23 cellular contexts compared by ENCODE assay signal in the genomic region with DNA sequence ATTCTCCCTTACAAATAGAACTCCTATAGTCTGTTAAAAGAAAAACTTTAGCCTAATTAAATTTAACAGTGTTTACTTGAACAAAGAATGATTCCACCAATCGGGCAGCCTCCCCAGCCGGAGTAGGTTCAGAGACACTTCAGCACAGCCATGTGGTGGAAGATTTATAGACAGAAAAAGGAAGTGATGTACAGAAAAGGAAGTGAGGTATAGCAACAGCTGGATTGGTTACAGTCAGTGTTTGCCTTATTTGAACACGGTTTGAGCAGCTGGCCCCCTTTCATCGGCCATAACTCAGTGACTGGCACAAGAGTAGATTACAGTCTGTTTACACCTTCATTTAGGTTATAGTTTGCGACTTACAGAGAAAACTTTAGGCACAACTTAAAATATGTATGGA. TPM values are rescaled to one million over a fixed set of nuclear protein-coding genes. Genes with fewer than 3 reads are reported as not detected.
A peak's percentile ranks its signal among the peaks of the same experiment; 100 is the strongest.
DNase-seq lines count a peak whose midpoint lies in the region; ATAC-seq, FAIRE-seq and TF ChIP-seq lines count a peak whose summit lies in the region.
"Had no signal": no experiment of that assay in that cellular context is flagged by ENCODE, and none has a peak within 500 bp of the region (broad histone marks: within the 10 kb centered on the region; RNA-seq: fewer than 3 reads in every experiment).

No MANE protein-coding gene starts in this region.

- H3K4me2 ChIP-seq in DOHH2 (ENCODE audit: low read length), result no peak overlapping the region
- H3K4me2 ChIP-seq in K562 (ENCODE audit: insufficient read depth, low read length), result no peak overlapping the region

- no peak for ATAC-seq in K562
- ATAC-seq in CD8-positive, alpha-beta T cell, result no peak
- ATAC-seq: activated T-cell treated with anti-CD3 and anti-CD28 coated beads, Interleukin-2, amount 50 U/mL, for 72 hours; gastroesophageal sphincter; left lung had no signal

- POLR2A ChIA-PET in HEK293 (lab: Yijun Ruan, JAX) (no interaction called here), K562 (lab: Yijun Ruan, JAX) (interaction anchor here (0.6 kb wide), 1 partner anchor 886 kb away, joined by 5 read pairs; a partner anchor contains a TSS)
- POLR2A ChIA-PET in CD8-positive, alpha-beta T cell (lab: Charles Lee), result no interaction called here
- POLR2A ChIA-PET in CD4-positive, alpha-beta memory T cell (lab: Charles Lee; ENCODE audit: partially characterized antibody), result no interaction called here

- H3K36me3 ChIP-seq in DOHH2 (ENCODE audit: control insufficient read depth, low read length) (peaks cover 18% of the 10 kb centered on the region), HEK293 (ENCODE audit: control insufficient read depth in 2 of 2, insufficient read depth in 1 of 2, low read length in 2 of 2) (peaks cover 0 to 8% of the 10 kb centered on the region in 2 experiments; a peak in 1 of 3 replicates), K562 (ENCODE audit: control insufficient read depth, insufficient read depth, low read length) (peaks cover 14% of the 10 kb centered on the region), vagina (no peaks in the 10 kb centered on the region)
- no peaks in the 10 kb centered on the region for H3K36me3 ChIP-seq in CD8-positive, alpha-beta T cell (ENCODE audit: insufficient read depth, low read length)
- no peaks in the 10 kb centered on the region for H3K36me3 ChIP-seq in CD4-positive, alpha-beta memory T cell (ENCODE audit: insufficient read depth, low read length)
- H3K36me3 ChIP-seq: gastroesophageal sphincter, left lung, right atrium auricular region, stomach, upper lobe of left lung had no signal

- TF ChIP-seq POLR2A in K562 (conservative IDR thresholded peaks at IDR 0.05), result no peak
- no peak for TF ChIP-seq POLR2A in vagina (IDR thresholded peaks at IDR 0.05)

- H3K9me2 ChIP-seq in DOHH2 (replicated peaks; ENCODE audit: control insufficient read depth, low read length), result no peaks in the 10 kb centered on the region

- no peaks in the 10 kb centered on the region for H3K27me3 ChIP-seq in DOHH2 (ENCODE audit: control insufficient read depth, low read length)
- H3K27me3 ChIP-seq in K562 (ENCODE audit: control insufficient read depth in 2 of 2, insufficient read depth in 2 of 2, low read length in 2 of 2), result no peaks in the 10 kb centered on the region
- H3K27me3 ChIP-seq in vagina, result no peaks in the 10 kb centered on the region
- no peaks in the 10 kb centered on the region for H3K27me3 ChIP-seq in CD8-positive, alpha-beta T cell (ENCODE audit: insufficient read depth, low read length)
- H3K27me3 ChIP-seq in CD4-positive, alpha-beta memory T cell (ENCODE audit: insufficient read depth, low read length), result peaks cover 5% of the 10 kb centered on the region
- H3K27me3 ChIP-seq: gastroesophageal sphincter, left lung, right atrium auricular region, SJCRH30, stomach, upper lobe of left lung had no signal

- no peaks in the 10 kb centered on the region for H3K9me1 ChIP-seq in K562 (ENCODE audit: control insufficient read depth, insufficient read depth, low read length)

- no peak overlapping the region for H3K4me3 Mint-ChIP-seq in CD8-positive, alpha-beta T cell
- no peak overlapping the region for H3K4me3 Mint-ChIP-seq in CD4-positive, alpha-beta memory T cell

- BruUV-seq in K562 (replicated peaks; lab: Mats Ljungman, UMichigan), result no TSS peak

- H3K9me3 Mint-ChIP-seq in CD8-positive, alpha-beta T cell, result peaks cover 14% of the 10 kb centered on the region
- peaks cover 0 to 29% (median 22%) of the 10 kb centered on the region in 8 donors for H3K9me3 Mint-ChIP-seq in CD4-positive, alpha-beta memory T cell

- TF ChIP-seq CTCF in DOHH2 (IDR thresholded peaks at IDR 0.05; ENCODE audit: low read depth, low read length, poor library complexity, severe bottlenecking) (no peak), HEK293 (tag by site-specific recombination; IDR thresholded peaks at IDR 0.05) (no peak), K562 (IDR thresholded peaks at IDR 0.05 in 2 of 3, conservative IDR thresholded peaks at IDR 0.05 in 1 of 3; ENCODE audit: insufficient read depth in 2 of 3, low read depth in 1 of 3, low read length in 3 of 3) (no peak), vagina (IDR thresholded peaks at IDR 0.05) (no peak)
- TF ChIP-seq CTCF in CD8-positive, alpha-beta T cell (IDR thresholded peaks at IDR 0.05), result no peak

- in situ Hi-C loops in K562 (cut with MboI), result no loop called here

- H4K20me1 ChIP-seq in DOHH2 (ENCODE audit: control insufficient read depth, insufficient read depth, low read depth, low read length) (no peaks in the 10 kb centered on the region), K562 (replicated peaks; ENCODE audit: control insufficient read depth, insufficient read depth, low read length) (no peaks in the 10 kb centered on the region)

- H3K9me3 ChIP-seq in DOHH2 (ENCODE audit: control insufficient read depth, insufficient read depth, low read length) (peaks cover 18% of the 10 kb centered on the region), HEK293 (ENCODE audit: control insufficient read depth, insufficient read depth, low read depth, low read length) (no peaks in the 10 kb centered on the region), K562 (replicated peaks; ENCODE audit: control insufficient read depth, insufficient read depth, low read depth, low read length) (peaks cover 3% of the 10 kb centered on the region; the same call in 1 of the 2 replicates), vagina (no peaks in the 10 kb centered on the region)
- no peaks in the 10 kb centered on the region for H3K9me3 ChIP-seq in CD8-positive, alpha-beta T cell (ENCODE audit: low read length)
- H3K9me3 ChIP-seq in CD4-positive, alpha-beta memory T cell (ENCODE audit: control insufficient read depth in 1 of 2, low read length in 2 of 2), result no peaks in the 10 kb centered on the region
- H3K9me3 ChIP-seq: SJCRH30 had no signal

- intact Hi-C loops in K562 (cut with micrococcal nuclease) (no loop called here), vagina (cut with DNase I) (no loop called here)
- intact Hi-C loops in CD8-positive, alpha-beta T cell (cut with DNase I, micrococcal nuclease), result loop anchor here (5.0 to 10.0 kb wide), 5 partner anchors 105 to 1828 kb away; a partner anchor contains a TSS
- intact Hi-C loops in CD4-positive, alpha-beta memory T cell (cut with micrococcal nuclease), result loop anchor here (5.0 kb wide), 1 partner anchor 560 kb away; a partner anchor contains a TSS

- H2AFZ ChIP-seq in K562 (ENCODE audit: low read depth, low read length), result peak overlapping the region; percentile 68

- no peak overlapping the region for H3K27ac Mint-ChIP-seq in CD8-positive, alpha-beta T cell
- H3K27ac Mint-ChIP-seq in CD4-positive, alpha-beta memory T cell, result no peak overlapping the region
- H3K27ac Mint-ChIP-seq: activated T-cell treated with anti-CD3 and anti-CD28 coated beads, Interleukin-2, amount 50 U/mL, for 72 hours had no signal

- H3K4me3 ChIP-seq in DOHH2 (ENCODE audit: low read length) (peak overlapping the region; percentile 5; the same call in 1 of the 2 replicates), HEK293 (ENCODE audit: low read depth, low read length) (no peak overlapping the region), K562 (no peak overlapping the region), vagina (no peak overlapping the region)
- H3K4me3 ChIP-seq in CD8-positive, alpha-beta T cell (ENCODE audit: low read depth, low read length), result no peak overlapping the region
- no peak overlapping the region for H3K4me3 ChIP-seq in CD4-positive, alpha-beta memory T cell (ENCODE audit: low read length in 2 of 2)
- H3K4me3 ChIP-seq: gastroesophageal sphincter, left lung, mucosa of descending colon, right atrium auricular region, SJCRH30, stomach, upper lobe of left lung had no signal

- WGBS in K562 (ENCODE audit: insufficient coverage, low coverage, missing lambda C conversion rate), result 68% methylated on average over 4 of the region's 5 CpGs

- CTCF ChIA-PET in HEK293 (lab: Yijun Ruan, JAX), result no interaction called here
- CTCF ChIA-PET in K562 (lab: Yijun Ruan, JAX; ENCODE audit: low intra/inter-chr PET ratio), result no interaction called here
- CTCF ChIA-PET in CD8-positive, alpha-beta T cell (lab: Charles Lee), result interaction anchor here (0.7 kb wide), 1 partner anchor 11 kb away, joined by 3 read pairs; no protein-coding TSS in a partner anchor
- CTCF ChIA-PET in CD4-positive, alpha-beta memory T cell (lab: Charles Lee; ENCODE audit: partially characterized antibody), result interaction anchor here (5.8 kb wide), 1 partner anchor 16 kb away, joined by 26 read pairs; no protein-coding TSS in a partner anchor

- no peak for TF ChIP-seq EP300 in K562 (IDR thresholded peaks at IDR 0.05; ENCODE audit: low read length)

- H3K9ac ChIP-seq in K562 (ENCODE audit: insufficient read depth in 1 of 2, low read depth in 2 of 2, low read length in 2 of 2), result no peak overlapping the region

- no peaks in the 10 kb centered on the region for H3F3A ChIP-seq in DOHH2 (ENCODE audit: control insufficient read depth, insufficient read depth)

- H3K79me2 ChIP-seq in DOHH2 (ENCODE audit: control insufficient read depth, low read length) (peaks cover 24% of the 10 kb centered on the region), K562 (ENCODE audit: control insufficient read depth, insufficient read depth, low read length) (peaks cover 28% of the 10 kb centered on the region)

- peaks cover 12% of the 10 kb centered on the region for H3K4me1 Mint-ChIP-seq in CD8-positive, alpha-beta T cell (ENCODE audit: low read depth)
- peaks cover 6 to 15% (median 11%) of the 10 kb centered on the region in 4 donors for H3K4me1 Mint-ChIP-seq in CD4-positive, alpha-beta memory T cell

- no peak for TF ChIP-seq RAD21 in K562 (CRISPR knock-in tag; conservative IDR thresholded peaks at IDR 0.05 in 1 of 2, IDR thresholded peaks at IDR 0.05 in 1 of 2)

- H3K4me1 ChIP-seq in DOHH2 (ENCODE audit: control insufficient read depth, low read length), result peaks cover 28% of the 10 kb centered on the region
- H3K4me1 ChIP-seq in HEK293 (ENCODE audit: control insufficient read depth, insufficient read depth, low read length), result no peaks in the 10 kb centered on the region
- H3K4me1 ChIP-seq in K562 (replicated peaks in 1 of 2; ENCODE audit: control insufficient read depth in 2 of 2, insufficient read depth in 2 of 2, low read length in 2 of 2), result peaks cover 9 to 16% of the 10 kb centered on the region in 2 experiments
- H3K4me1 ChIP-seq in vagina, result peaks cover 7% of the 10 kb centered on the region
- peaks cover 14% of the 10 kb centered on the region for H3K4me1 ChIP-seq in CD8-positive, alpha-beta T cell (ENCODE audit: insufficient read depth, low read length)
- H3K4me1 ChIP-seq in CD4-positive, alpha-beta memory T cell (ENCODE audit: insufficient read depth, low read length), result peaks cover 14% of the 10 kb centered on the region

- no peak overlapping the region for H3K27ac ChIP-seq in DOHH2 (ENCODE audit: low read depth, low read length)
- no peak overlapping the region for H3K27ac ChIP-seq in HEK293 (ENCODE audit: extremely low read depth, low read depth, low read length)
- H3K27ac ChIP-seq in K562 (ENCODE audit: extremely low read depth, low read depth, low read length), result no peak overlapping the region
- no peak overlapping the region for H3K27ac ChIP-seq in vagina
- no peak overlapping the region for H3K27ac ChIP-seq in CD8-positive, alpha-beta T cell (ENCODE audit: low read depth, low read length)
- no peak overlapping the region for H3K27ac ChIP-seq in CD4-positive, alpha-beta memory T cell (ENCODE audit: low read depth, low read length)
- H3K27ac ChIP-seq: gastroesophageal sphincter, left lung, right atrium auricular region, SJCRH30, upper lobe of left lung had no signal

- H3K27me3 Mint-ChIP-seq in CD8-positive, alpha-beta T cell (ENCODE audit: low read depth), result peaks cover 27% of the 10 kb centered on the region
- H3K27me3 Mint-ChIP-seq in CD4-positive, alpha-beta memory T cell, result peaks cover 18 to 20% of the 10 kb centered on the region in 2 donors

- FAIRE-seq in K562 (lab: Jason Lieb, UNC), result no peak

- DNase-seq in NOMO-1 treated with dmso at 0.1 percent for 144 hours (lab: John Stamatoyannopoulos, UW; ENCODE audit: unreplicated experiment) (peak; percentile 12), K562 (ENCODE audit: extremely low read depth in 1 of 4, low spot score in 3 of 4) (peak in 2 of 4 experiments; percentile 15 to 24), NCI-H774 (lab: John Stamatoyannopoulos, UW) (no peak), vagina (ENCODE audit: extremely low spot score in 2 of 2) (no peak)
- no peak for DNase-seq in CD8-positive, alpha-beta T cell
- no peak for DNase-seq in CD4-positive, alpha-beta memory T cell
- DNase-seq: activated CD4-positive, alpha-beta T cell treated with anti-CD3 and anti-CD28 coated beads, Interleukin-2, amount 50 U/mL, for 48 hours; activated T-cell treated with anti-CD3 and anti-CD28 coated beads, Interleukin-2, amount 50 U/mL, for 72 hours; C1 segment of cervical spinal cord; EL; left lung; NCI-H1417; NK-92 treated with Interleukin-12 subunit alpha and Interleukin-12 subunit beta, amount 100 ng/mL, for 24 hours; nucleus accumbens; stomach; T1000; upper lobe of left lung had no signal

- H3K36me3 Mint-ChIP-seq in CD8-positive, alpha-beta T cell, result peaks cover 2% of the 10 kb centered on the region
- peaks cover 6 to 10% of the 10 kb centered on the region in 2 donors for H3K36me3 Mint-ChIP-seq in CD4-positive, alpha-beta memory T cell

RNA-seq across cellular contexts. Expression of a gene that starts 2.1 kb away (rescaled TPM):
- total RNA-seq in K562 (2011; cell fraction: chromatin; rRNA removed; ENCODE audit: low replicate concordance), result 5.8 and 8.5 TPM in 2 replicates
- 5.0 and 7.0 TPM in 2 replicates for total RNA-seq in K562 (2011; cell fraction: nucleolus; rRNA removed)
- total RNA-seq in K562 (2011; cell fraction: nucleoplasm; rRNA removed), result 10.0 and 15.3 TPM in 2 replicates
- 36.9 and 39.6 TPM in 2 replicates for total RNA-seq in K562 (2014; rRNA removed)
- 54.6 and 55.8 TPM in 2 replicates for total RNA-seq in K562 (2014; rRNA removed; fragmentation: Illumina TruSeq; extraction: Trizol)
- total RNA-seq in K562 (2015; rRNA removed; fragmentation: Illumina TruSeq; extraction: Trizol), result 43.9 and 53.2 TPM in 2 replicates
- 38.1 and 41.2 TPM in 2 replicates for total RNA-seq in K562 (2021)
- 25.7 and 33.6 TPM in 2 replicates for polyA plus RNA-seq in K562 (2011; rRNA removed)
- polyA plus RNA-seq in K562 (2011; cell fraction: cytosol; rRNA removed), result 18.3 and 21.5 TPM in 2 replicates
- polyA plus RNA-seq in K562 (2011; cell fraction: nucleus; rRNA removed), result 6.0 and 6.8 TPM in 2 replicates
- polyA plus RNA-seq in K562 (2012), result 24.3 and 33.4 TPM in 2 replicates
- 47.7 and 67.2 TPM in 2 replicates for polyA plus RNA-seq in K562 (2014; fragmentation: Illumina TruSeq; extraction: Trizol)
- polyA plus RNA-seq in K562 (2014; fragmentation: Nextera tagmentation; extraction: Ambion mirVana), result 10 to 100 TPM; 27.8 to 42.6 TPM
- 41.9 and 46.0 TPM in 2 replicates for polyA plus RNA-seq in K562 (2014; rRNA removed)
- polyA minus RNA-seq in K562 (2011; rRNA and poly(A)+ RNA removed), result 39.3 and 41.4 TPM in 2 replicates
- polyA minus RNA-seq in K562 (2011; cell fraction: cytosol; rRNA and poly(A)+ RNA removed), result 16.5 and 21.8 TPM in 2 replicates
- polyA minus RNA-seq in K562 (2011; cell fraction: nucleus; rRNA and poly(A)+ RNA removed), result 4.4 and 9.2 TPM in 2 replicates
- 0.74 TPM for total RNA-seq in vagina
- under 1 TPM; 0.22 to 0.27 TPM for total RNA-seq in CD8-positive, alpha-beta T cell
- total RNA-seq in CD4-positive, alpha-beta memory T cell, result under 1 TPM; 0.28 to 0.47 TPM
- polyA plus RNA-seq in CD4-positive, alpha-beta memory T cell, result under 1 TPM in 1 of 2 donors, not detected in 1; 0.16 TPM

Comparison
In these comparisons a context has a peak if more than half of its experiments do, and no peak if none do; other contexts are left out.
1. CTCF ChIA-PET loops: an anchor here in CD8-positive, alpha-beta T cell (0.7 kb wide) and CD4-positive, alpha-beta memory T cell (5.8 kb wide); none called in HEK293 and K562.
2. intact Hi-C loops: an anchor here in CD8-positive, alpha-beta T cell (5.0 to 10.0 kb wide) and CD4-positive, alpha-beta memory T cell (5.0 kb wide); none called in K562 and vagina.